Comparison of ENCODE assay signal across 18 cellular contexts in genomic region chr1:15201849-15202551, GRCh38. TPM values are rescaled to one million over a fixed set of nuclear protein-coding genes. Genes with fewer than 3 reads are reported as not detected.
DNase-seq lines count a peak whose midpoint lies in the region; ATAC-seq and TF ChIP-seq lines count a peak whose summit lies in the region.
"Had no signal": no experiment of that assay in that cellular context is flagged by ENCODE, and none has a peak within 500 bp of the region (broad histone marks: within the 10 kb centered on the region; RNA-seq: fewer than 3 reads in every experiment).

No MANE protein-coding gene starts in this region.

- no peak for TF ChIP-seq POLR2A in gastrocnemius medialis (IDR thresholded peaks at IDR 0.05)

- H3K4me1 Mint-ChIP-seq in activated naive CD4-positive, alpha-beta T cell treated with anti-CD3 and anti-CD28 coated beads, Interleukin-2, amount 10 ng/mL, durations not matched to agents 7 days and 5 days: no peaks in the 10 kb centered on the region
- H3K4me1 Mint-ChIP-seq: activated naive CD8-positive, alpha-beta T cell treated with anti-CD3 and anti-CD28 coated beads for 36 hours had no signal

- no peaks in the 10 kb centered on the region for H3K9me3 Mint-ChIP-seq in activated naive CD4-positive, alpha-beta T cell treated with anti-CD3 and anti-CD28 coated beads, Interleukin-2, amount 10 ng/mL, durations not matched to agents 7 days and 5 days
- H3K9me3 Mint-ChIP-seq in activated naive CD4-positive, alpha-beta T cell treated with anti-CD3 and anti-CD28 coated beads, Interleukin-2, amount 50 U/mL, for 72 hours: no peaks in the 10 kb centered on the region
- H3K9me3 Mint-ChIP-seq: activated naive CD8-positive, alpha-beta T cell treated with anti-CD3 and anti-CD28 coated beads for 36 hours had no signal

- H3K4me3 ChIP-seq in muscle layer of colon (ENCODE audit: low read depth in 1 of 2, low read length in 2 of 2): no peak overlapping the region
- no peak overlapping the region for H3K4me3 ChIP-seq in upper lobe of right lung
- H3K4me3 ChIP-seq in gastrocnemius medialis: no peak overlapping the region

- no peak overlapping the region for H3K4me3 Mint-ChIP-seq in activated naive CD4-positive, alpha-beta T cell treated with anti-CD3 and anti-CD28 coated beads, Interleukin-2, amount 10 ng/mL, durations not matched to agents 7 days and 5 days
- H3K4me3 Mint-ChIP-seq: activated naive CD8-positive, alpha-beta T cell treated with anti-CD3 and anti-CD28 coated beads for 36 hours had no signal

- no peak for ATAC-seq in activated naive CD4-positive, alpha-beta T cell treated with anti-CD3 and anti-CD28 coated beads, Interleukin-2, amount 50 U/mL, for 72 hours
- ATAC-seq in upper lobe of right lung (peak; percentile 36), gastrocnemius medialis (no peak), GM21360 (IDR thresholded peaks at IDR 0.05; ENCODE audit: unreplicated experiment) (no peak)
- ATAC-seq: Right ventricle myocardium inferior had no signal

- intact Hi-C loops in upper lobe of right lung (cut with DNase I): no loop called here
- intact Hi-C loops in gastrocnemius medialis (cut with DNase I; ENCODE audit: low total_unique reads): no loop called here

- no peak overlapping the region for H3K27ac Mint-ChIP-seq in activated naive CD4-positive, alpha-beta T cell treated with anti-CD3 and anti-CD28 coated beads, Interleukin-2, amount 10 ng/mL, durations not matched to agents 7 days and 5 days
- H3K27ac Mint-ChIP-seq in activated naive CD4-positive, alpha-beta T cell treated with anti-CD3 and anti-CD28 coated beads, Interleukin-2, amount 50 U/mL, for 72 hours: no peak overlapping the region
- H3K27ac Mint-ChIP-seq: activated naive CD8-positive, alpha-beta T cell treated with anti-CD3 and anti-CD28 coated beads for 36 hours had no signal

- H3K9ac ChIP-seq in muscle layer of colon (ENCODE audit: low read length): no peak overlapping the region

- peak; percentile 4 for DNase-seq in activated naive CD4-positive, alpha-beta T cell treated with anti-CD3 and anti-CD28 coated beads, Interleukin-2, amount 10 ng/mL, durations not matched to agents 7 days and 5 days
- no peak for DNase-seq in activated naive CD4-positive, alpha-beta T cell treated with anti-CD3 and anti-CD28 coated beads, Interleukin-2, amount 50 U/mL, for 72 hours (ENCODE audit: low spot score in 2 of 2)
- DNase-seq in glomerular visceral epithelial cell (ENCODE audit: extremely low spot score): peak; percentile 85
- DNase-seq in upper lobe of right lung: no peak
- no peak for DNase-seq in NCI-H1417 treated with DMSO at 0.1 percent for 48 hours (lab: John Stamatoyannopoulos, UW)
- DNase-seq in gastrocnemius medialis: no peak
- DNase-seq: activated CD4-positive, alpha-beta T cell treated with anti-CD3 and anti-CD28 coated beads, Interleukin-2, amount 50 U/mL, for 4 hours; activated naive CD8-positive, alpha-beta T cell treated with anti-CD3 and anti-CD28 coated beads for 36 hours; brain microvascular endothelial cell; DMS53; effector CD4-positive, alpha-beta T cell; H7; hippocampal formation; NK-92 treated with Interleukin-12 subunit alpha and Interleukin-12 subunit beta, amount 100 ng/mL, for 24 hours had no signal

- H3K27me3 Mint-ChIP-seq in activated naive CD4-positive, alpha-beta T cell treated with anti-CD3 and anti-CD28 coated beads, Interleukin-2, amount 10 ng/mL, durations not matched to agents 7 days and 5 days: peaks cover 33% of the 10 kb centered on the region

- CTCF ChIA-PET in activated naive CD4-positive, alpha-beta T cell treated with anti-CD3 and anti-CD28 coated beads, Interleukin-2, amount 10 ng/mL, durations not matched to agents 7 days and 5 days (lab: Charles Lee): no interaction called here

- H3K9me3 ChIP-seq in muscle layer of colon (ENCODE audit: low read length) (no peaks in the 10 kb centered on the region), upper lobe of right lung (no peaks in the 10 kb centered on the region), gastrocnemius medialis (no peaks in the 10 kb centered on the region)

- no peak for TF ChIP-seq CTCF in upper lobe of right lung (IDR thresholded peaks at IDR 0.05)
- TF ChIP-seq CTCF in gastrocnemius medialis (IDR thresholded peaks at IDR 0.05 in 4 of 5, conservative IDR thresholded peaks at IDR 0.05 in 1 of 5): no peak

- in situ Hi-C loops in gastrocnemius medialis (cut with MboI; ENCODE audit: low sequenced_read_pairs in 4 of 4): no loop called here

- H3K36me3 Mint-ChIP-seq in activated naive CD4-positive, alpha-beta T cell treated with anti-CD3 and anti-CD28 coated beads, Interleukin-2, amount 10 ng/mL, durations not matched to agents 7 days and 5 days: no peaks in the 10 kb centered on the region
- no peaks in the 10 kb centered on the region for H3K36me3 Mint-ChIP-seq in activated naive CD4-positive, alpha-beta T cell treated with anti-CD3 and anti-CD28 coated beads, Interleukin-2, amount 50 U/mL, for 72 hours
- H3K36me3 Mint-ChIP-seq: activated naive CD8-positive, alpha-beta T cell treated with anti-CD3 and anti-CD28 coated beads for 36 hours had no signal

- H3K4me1 ChIP-seq in muscle layer of colon (ENCODE audit: insufficient read depth, low read length): peaks cover 57% of the 10 kb centered on the region
- peaks cover 17% of the 10 kb centered on the region for H3K4me1 ChIP-seq in upper lobe of right lung
- H3K4me1 ChIP-seq in gastrocnemius medialis: no peaks in the 10 kb centered on the region

- H3K27ac ChIP-seq in muscle layer of colon (ENCODE audit: low read depth, low read length) (peak overlapping the region; percentile 76), upper lobe of right lung (peak overlapping the region; percentile 17), gastrocnemius medialis (no peak overlapping the region)
- H3K27ac ChIP-seq: brain microvascular endothelial cell, C4-2B had no signal

- H3K36me3 ChIP-seq in muscle layer of colon (ENCODE audit: insufficient read depth, low read length): no peaks in the 10 kb centered on the region
- no peaks in the 10 kb centered on the region for H3K36me3 ChIP-seq in upper lobe of right lung
- no peaks in the 10 kb centered on the region for H3K36me3 ChIP-seq in gastrocnemius medialis
- H3K36me3 ChIP-seq: brain microvascular endothelial cell had no signal

- H3K27me3 ChIP-seq in muscle layer of colon (ENCODE audit: control insufficient read depth in 1 of 2, insufficient read depth in 2 of 2, low read length in 2 of 2): no peaks in the 10 kb centered on the region
- no peaks in the 10 kb centered on the region for H3K27me3 ChIP-seq in upper lobe of right lung
- no peaks in the 10 kb centered on the region for H3K27me3 ChIP-seq in gastrocnemius medialis
- H3K27me3 ChIP-seq: brain microvascular endothelial cell had no signal

RNA-seq across cellular contexts. Expression of gene FHAD1, which starts 45.0 kb away (rescaled TPM):
- under 1 TPM in 1 of 2 donors, not detected in 1; 0.27 TPM for total RNA-seq in activated naive CD4-positive, alpha-beta T cell treated with anti-CD3 and anti-CD28 coated beads, Interleukin-2, amount 50 U/mL, for 72 hours
- total RNA-seq in upper lobe of right lung (2.4 TPM), gastrocnemius medialis (not detected)
- total RNA-seq: Right ventricle myocardium inferior had no signal

RNA-seq across cellular contexts. Expression of gene TMEM51, which starts 48.5 kb away (rescaled TPM):
- under 1 TPM in 1 of 2 donors, not detected in 1; 0.35 TPM for total RNA-seq in activated naive CD4-positive, alpha-beta T cell treated with anti-CD3 and anti-CD28 coated beads, Interleukin-2, amount 50 U/mL, for 72 hours
- 14.7 TPM for total RNA-seq in upper lobe of right lung
- total RNA-seq in gastrocnemius medialis: 1 to 10 TPM in 2 of 4 donors, under 1 TPM in 1, not detected in 1; 0.73 to 2.7 (median 1.8) TPM
- total RNA-seq: activated naive CD8-positive, alpha-beta T cell treated with anti-CD3 and anti-CD28 coated beads for 36 hours had no signal

Comparison
In these comparisons a context has a peak if more than half of its experiments do, and no peak if none do; other contexts are left out.
1. DNase-seq: peak in activated naive CD4-positive, alpha-beta T cell treated with anti-CD3 and anti-CD28 coated beads, Interleukin-2, amount 10 ng/mL, durations not matched to agents 7 days and 5 days (single experiment) and glomerular visceral epithelial cell (single experiment); none in activated naive CD4-positive, alpha-beta T cell treated with anti-CD3 and anti-CD28 coated beads, Interleukin-2, amount 50 U/mL, for 72 hours (0 of 2), upper lobe of right lung (single experiment), NCI-H1417 treated with DMSO at 0.1 percent for 48 hours (single experiment) and gastrocnemius medialis (0 of 2).
2. H3K27ac ChIP-seq: peak in muscle layer of colon (single experiment) and upper lobe of right lung (single experiment); none in gastrocnemius medialis (0 of 4).